ENCODE assay signal across 16 cellular contexts in genomic region chr7:129617607-129618006, GRCh38. TPM values are rescaled to one million over a fixed set of nuclear protein-coding genes. Genes with fewer than 3 reads are reported as not detected.
DNase-seq lines count a peak whose midpoint lies in the region; ATAC-seq and TF ChIP-seq lines count a peak whose summit lies in the region.
"Had no signal": no experiment of that assay in that cellular context is flagged by ENCODE, and none has a peak within 500 bp of the region (broad histone marks: within the 10 kb centered on the region; RNA-seq: fewer than 3 reads in every experiment).

No MANE protein-coding gene starts in this region.

- H3K4me3 ChIP-seq in BLaER1 treated with 17β-estradiol and CSF1 and Interleukin-3, amounts not matched to agents 10 nM and 100 nM, result no peak overlapping the region
- H3K4me3 ChIP-seq in IMR-90 (ENCODE audit: insufficient read depth, low read depth, low read length) (no peak overlapping the region), mesenchymal stem cell (ENCODE audit: insufficient read depth in 1 of 2, low read depth in 1 of 2, low read length in 2 of 2) (no peak overlapping the region), adrenal gland (no peak overlapping the region)
- H3K4me3 ChIP-seq: colonic mucosa had no signal

- H3K36me3 ChIP-seq in BLaER1 treated with 17β-estradiol and CSF1 and Interleukin-3, amounts not matched to agents 10 nM and 100 nM, result peaks cover 0 to 22% (median 12%) of the 10 kb centered on the region in 11 experiments; a peak in 10 of 22 replicates
- H3K36me3 ChIP-seq in IMR-90 (ENCODE audit: control insufficient read depth, insufficient read depth, low read length), result no peaks in the 10 kb centered on the region
- H3K36me3 ChIP-seq in mesenchymal stem cell (ENCODE audit: control insufficient read depth in 1 of 2, insufficient read depth in 2 of 2, low read depth in 1 of 2, low read length in 2 of 2), result no peaks in the 10 kb centered on the region
- H3K36me3 ChIP-seq in adrenal gland (replicated peaks in 1 of 2), result no peaks in the 10 kb centered on the region
- H3K36me3 ChIP-seq: colonic mucosa had no signal

- peak; percentile 15; the same call in 1 of the 2 replicates for ATAC-seq in IMR-90 (ENCODE audit: low read depth)
- ATAC-seq: stimulated activated naive CD8-positive, alpha-beta T cell treated with anti-CD3 and anti-CD28 coated beads, Interleukin-15, amount 100 ng/mL, for 72 hours had no signal

- no peak overlapping the region for H4K5ac ChIP-seq in IMR-90 (ENCODE audit: low read depth, low read length)

- no peaks in the 10 kb centered on the region; the same call in 1 of the 2 replicates for H3K9me1 ChIP-seq in IMR-90 (ENCODE audit: insufficient read depth, low read length)

- H3K4ac ChIP-seq in IMR-90 (ENCODE audit: low read depth, low read length) (peak overlapping the region; percentile 25; the same call in 1 of the 2 replicates), mesenchymal stem cell (ENCODE audit: low read depth in 1 of 2, low read length in 2 of 2) (no peak overlapping the region)

- dilution Hi-C loops in IMR-90 (cut with HindIII; ENCODE audit: low sequenced_read_pairs, unreplicated experiment), result no loop called here

- TF ChIP-seq RAD21 in IMR-90 (IDR thresholded peaks at IDR 0.05; ENCODE audit: low read length), result no peak

- TF ChIP-seq CTCF in IMR-90 (conservative IDR thresholded peaks at IDR 0.05; ENCODE audit: low read depth, low read length), result no peak
- TF ChIP-seq CTCF in adrenal gland (IDR thresholded peaks at IDR 0.05), result no peak

- in situ Hi-C loops in IMR-90 (cut with MboI; ENCODE audit: low sequenced_read_pairs), result no loop called here

- H3K4me2 ChIP-seq in BLaER1 treated with 17β-estradiol and CSF1 and Interleukin-3, amounts not matched to agents 10 nM and 100 nM, result peak overlapping the region in 9 of 11 experiments; percentile 3 to 96 (median 39); a peak in 14 of 22 replicates
- H3K4me2 ChIP-seq in IMR-90 (ENCODE audit: low read depth, low read length), result peak overlapping the region; percentile 88
- H3K4me2 ChIP-seq in mesenchymal stem cell (ENCODE audit: low read length, poor library complexity, severe bottlenecking), result no peak overlapping the region

- H2AK5ac ChIP-seq in IMR-90 (ENCODE audit: low read depth, low read length) (0 out of 2 replicates have a peak overlapping the region, but pooled peaks have one; percentile 27), mesenchymal stem cell (ENCODE audit: low read length, severe bottlenecking) (no peak overlapping the region)

- H2BK12ac ChIP-seq in mesenchymal stem cell (ENCODE audit: low read length in 2 of 2), result no peak overlapping the region

- peaks cover 40 to 56% (median 51%) of the 10 kb centered on the region in 10 experiments for H3K4me1 ChIP-seq in BLaER1 treated with 17β-estradiol and CSF1 and Interleukin-3, amounts not matched to agents 10 nM and 100 nM
- H3K4me1 ChIP-seq in IMR-90 (ENCODE audit: control insufficient read depth, insufficient read depth, low read length), result peaks cover 2% of the 10 kb centered on the region
- H3K4me1 ChIP-seq in mesenchymal stem cell (ENCODE audit: control insufficient read depth, insufficient read depth, low read depth, low read length), result peaks cover 1% of the 10 kb centered on the region
- peaks cover 4 to 32% of the 10 kb centered on the region in 2 donors for H3K4me1 ChIP-seq in adrenal gland (replicated peaks in 1 of 2)
- H3K4me1 ChIP-seq: colonic mucosa had no signal

- no peak overlapping the region for H2AFZ ChIP-seq in IMR-90 (replicated peaks; ENCODE audit: low read length, poor library complexity)
- no peak overlapping the region for H2AFZ ChIP-seq in mesenchymal stem cell (ENCODE audit: low read depth, low read length)

- H3K27ac ChIP-seq in BLaER1 treated with 17β-estradiol and CSF1 and Interleukin-3, amounts not matched to agents 10 nM and 100 nM, result peak overlapping the region in 2 of 11 experiments; percentile 8 to 99; a peak in 1 of 22 replicates
- H3K27ac ChIP-seq in IMR-90 (ENCODE audit: insufficient read depth, low read length), result no peak overlapping the region
- H3K27ac ChIP-seq in caudate nucleus (ENCODE audit: low read depth, low read length), result peak overlapping the region; percentile 42
- no peak overlapping the region for H3K27ac ChIP-seq in mesenchymal stem cell (ENCODE audit: low read length, poor library complexity, severe bottlenecking)
- no peak overlapping the region for H3K27ac ChIP-seq in adrenal gland
- H3K27ac ChIP-seq: colonic mucosa had no signal

- H3K9me3 ChIP-seq in BLaER1 treated with 17β-estradiol and CSF1 and Interleukin-3, amounts not matched to agents 10 nM and 100 nM (replicated peaks in 1 of 11), result no peaks in the 10 kb centered on the region
- no peaks in the 10 kb centered on the region for H3K9me3 ChIP-seq in IMR-90 (ENCODE audit: control insufficient read depth, insufficient read depth, low read length)
- no peaks in the 10 kb centered on the region for H3K9me3 ChIP-seq in mesenchymal stem cell (ENCODE audit: control insufficient read depth, low read length)
- H3K9me3 ChIP-seq in adrenal gland (replicated peaks in 1 of 3), result no peaks in the 10 kb centered on the region
- H3K9me3 ChIP-seq: colonic mucosa had no signal

- H3K56ac ChIP-seq in IMR-90 (ENCODE audit: extremely low read depth, insufficient read depth, low read length), result no peak overlapping the region

- H4K8ac ChIP-seq in IMR-90 (ENCODE audit: low read depth in 2 of 2, low read length in 2 of 2) (0 out of 4 replicates have a peak overlapping the region, but pooled peaks of 1 of the 2 experiments have one; percentile 46), mesenchymal stem cell (ENCODE audit: low read length) (no peak overlapping the region)

- no peak for TF ChIP-seq POLR2A in IMR-90 (IDR thresholded peaks at IDR 0.05; ENCODE audit: low read depth, low read length)
- no peak for TF ChIP-seq POLR2A in adrenal gland (IDR thresholded peaks at IDR 0.05)

- H2BK15ac ChIP-seq in IMR-90 (ENCODE audit: low read depth, low read length) (no peak overlapping the region), mesenchymal stem cell (ENCODE audit: low read depth, poor library complexity, severe bottlenecking) (no peak overlapping the region)

- H2BK120ac ChIP-seq in IMR-90 (ENCODE audit: low read depth, low read length), result no peak overlapping the region
- H2BK120ac ChIP-seq in mesenchymal stem cell (ENCODE audit: low read depth, low read length), result no peak overlapping the region

- H3K9ac ChIP-seq in BLaER1 treated with 17β-estradiol and CSF1 and Interleukin-3, amounts not matched to agents 10 nM and 100 nM, result no peak overlapping the region
- no peak overlapping the region for H3K9ac ChIP-seq in IMR-90 (ENCODE audit: low read depth, low read length)
- H3K9ac ChIP-seq in mesenchymal stem cell (ENCODE audit: low read length), result no peak overlapping the region

- H2BK20ac ChIP-seq in IMR-90 (ENCODE audit: low read depth, low read length), result no peak overlapping the region

- H3K18ac ChIP-seq in IMR-90 (ENCODE audit: low read depth, low read length), result no peak overlapping the region
- no peak overlapping the region for H3K18ac ChIP-seq in mesenchymal stem cell (ENCODE audit: low read depth in 1 of 2, low read length in 2 of 2)

- H4K91ac ChIP-seq in IMR-90 (ENCODE audit: insufficient read depth, low read depth, low read length), result no peak overlapping the region
- no peak overlapping the region for H4K91ac ChIP-seq in mesenchymal stem cell (ENCODE audit: low read length)

- H3K14ac ChIP-seq in IMR-90 (replicated peaks; ENCODE audit: low read depth, low read length) (peak overlapping the region; percentile 78; the same call in 1 of the 2 replicates), mesenchymal stem cell (ENCODE audit: low read length in 2 of 2) (peak overlapping the region in 1 of 2 experiments; percentile 7)

- no peak overlapping the region for H2AK9ac ChIP-seq in IMR-90 (replicated peaks; ENCODE audit: low read depth, low read length, poor library complexity)

- CTCF ChIA-PET in IMR-90 (lab: Yijun Ruan, JAX), result no interaction called here

- POLR2A ChIA-PET in IMR-90 (lab: Charles Lee; ENCODE audit: unreplicated experiment), result no interaction called here

- H3K79me1 ChIP-seq in IMR-90 (ENCODE audit: low read depth in 1 of 2, low read length in 2 of 2) (peaks cover 27 to 66% of the 10 kb centered on the region in 2 experiments), mesenchymal stem cell (replicated peaks; ENCODE audit: low read length, poor library complexity, severe bottlenecking) (peaks cover 1% of the 10 kb centered on the region)

- no TSS peak for BruUV-seq in IMR-90 (replicated peaks; lab: Mats Ljungman, UMichigan)

- WGBS in IMR-90 (ENCODE audit: extremely low coverage in 2 of 2, insufficient read length in 1 of 2), 2 experiments, result 80% methylated on average over 1 of the region's 2 CpGs; no CpG with 5 or more reads in 1 of the 2 experiments
- WGBS in mesenchymal stem cell, result 72% methylated on average over 1 of the region's 2 CpGs
- WGBS in adrenal gland, 4 donors, result 70 to 73% (median 72%) methylated on average over 2 of the region's 2 CpGs

- H3K27me3 ChIP-seq in BLaER1 treated with 17β-estradiol and CSF1 and Interleukin-3, amounts not matched to agents 10 nM and 100 nM, result no peaks in the 10 kb centered on the region
- H3K27me3 ChIP-seq in IMR-90 (ENCODE audit: control insufficient read depth, insufficient read depth, low read length) (no peaks in the 10 kb centered on the region), mesenchymal stem cell (ENCODE audit: control insufficient read depth in 1 of 2, insufficient read depth in 1 of 2, low read length in 2 of 2) (no peaks in the 10 kb centered on the region), adrenal gland (no peaks in the 10 kb centered on the region)
- H3K27me3 ChIP-seq: colonic mucosa had no signal

- DNase-seq in IMR-90 (peak; percentile 29), caudate nucleus (lab: John Stamatoyannopoulos, UW) (no peak), mesenchymal stem cell (peak; percentile 56), C1 segment of cervical spinal cord (lab: John Stamatoyannopoulos, UW) (no peak), superior temporal gyrus (ENCODE audit: extremely low spot score) (no peak), adrenal gland (no peak), NCI-H187 (lab: John Stamatoyannopoulos, UW) (no peak)
- DNase-seq: activated CD4-positive, alpha-beta memory T cell treated with anti-CD3 and anti-CD28 coated beads for 36 hours; anterior cingulate cortex; colonic mucosa; glutamatergic neuron; islet precursor cell; NCI-H1930; SHP77; stimulated activated naive CD8-positive, alpha-beta T cell treated with anti-CD3 and anti-CD28 coated beads, Interleukin-15, amount 100 ng/mL, for 72 hours had no signal

- intact Hi-C loops in IMR-90 (cut with micrococcal nuclease) (no loop called here), adrenal gland (cut with DNase I) (no loop called here)

- H3K23ac ChIP-seq in IMR-90 (ENCODE audit: low read depth, low read length) (peak overlapping the region; percentile 78), mesenchymal stem cell (ENCODE audit: low read length in 2 of 2) (no peak overlapping the region)

- no peak overlapping the region for H2BK5ac ChIP-seq in IMR-90 (ENCODE audit: low read depth, low read length, poor library complexity, severe bottlenecking)
- H2BK5ac ChIP-seq in mesenchymal stem cell (ENCODE audit: low read depth, low read length, poor library complexity, severe bottlenecking), result no peak overlapping the region

- peaks cover 26 to 99% (median 81%) of the 10 kb centered on the region in 11 experiments; a peak in 19 of 22 replicates for H4K20me1 ChIP-seq in BLaER1 treated with 17β-estradiol and CSF1 and Interleukin-3, amounts not matched to agents 10 nM and 100 nM
- H4K20me1 ChIP-seq in IMR-90 (ENCODE audit: insufficient read depth, low read length), result peaks cover 49% of the 10 kb centered on the region

RNA-seq across cellular contexts. Expression of gene NRF1, which starts 6.1 kb away (rescaled TPM):
- total RNA-seq in IMR-90 (2012; rRNA removed) (12.2 and 15.8 TPM in 2 replicates), adrenal gland (10 to 100 TPM in 5 of 8 donors, 1 to 10 TPM in 3; 7.7 to 16.0 (median 10.8) TPM)
- polyA plus RNA-seq in IMR-90 (2012; rRNA removed) (7.8 and 11.4 TPM in 2 replicates), adrenal gland (1 to 10 TPM; 7.8 to 10.0 (median 7.9) TPM)
- 4.4 and 5.5 TPM in 2 replicates for polyA plus RNA-seq in IMR-90 (2012; cell fraction: cytosol; rRNA removed)
- polyA plus RNA-seq in IMR-90 (2012; cell fraction: nucleus; rRNA removed; ENCODE audit: low replicate concordance), result 14.2 and 21.3 TPM in 2 replicates
- 4.4 TPM for polyA plus RNA-seq in mesenchymal stem cell (2013, experiment 1 of 2)
- polyA plus RNA-seq in mesenchymal stem cell (2013, experiment 2 of 2), result 4.3 TPM

Comparison
In these comparisons a context has a peak if more than half of its experiments do, and no peak if none do; other contexts are left out.
1. DNase-seq: peak in IMR-90 (single experiment) and mesenchymal stem cell (single experiment); none in caudate nucleus (0 of 61), C1 segment of cervical spinal cord (0 of 14), superior temporal gyrus (single experiment), adrenal gland (0 of 7) and NCI-H187 (0 of 2).